ENCODE assay signal across 8 cellular contexts in genomic region chr1:54376085-54377039, GRCh38. TPM values are rescaled to one million over a fixed set of nuclear protein-coding genes. Genes with fewer than 3 reads are reported as not detected.
DNase-seq lines count a peak whose midpoint lies in the region; ATAC-seq and TF ChIP-seq lines count a peak whose summit lies in the region.

No MANE protein-coding gene starts in this region.

- H3K4me3 ChIP-seq in KMS-11 (IDR thresholded peaks at IDR 0.05; ENCODE audit: insufficient read depth, low read depth, low read length) (peak overlapping the region; percentile 74), right cardiac atrium (ENCODE audit: low read length) (no peak overlapping the region), gastroesophageal sphincter (no peak overlapping the region)

- peak; percentile 49 for ATAC-seq in GM18519 (IDR thresholded peaks at IDR 0.05; ENCODE audit: low FRiP score, unreplicated experiment)
- ATAC-seq in GM21619 (IDR thresholded peaks at IDR 0.05; ENCODE audit: unreplicated experiment), result peak; percentile 56
- ATAC-seq in right cardiac atrium, result no peak
- no peak for ATAC-seq in gastroesophageal sphincter

- no peak for TF ChIP-seq POLR2A in gastroesophageal sphincter (IDR thresholded peaks at IDR 0.05)

- no peak for DNase-seq in right cardiac atrium
- no peak for DNase-seq in T1000 (lab: John Stamatoyannopoulos, UW)
- DNase-seq in DMS153 treated with DMSO at 0.1 percent for 48 hours (lab: John Stamatoyannopoulos, UW; ENCODE audit: unreplicated experiment), result no peak
- no peak for DNase-seq in Kasumi-1 (lab: John Stamatoyannopoulos, UW)

- peaks cover 65% of the 10 kb centered on the region for H3K4me1 ChIP-seq in KMS-11 (ENCODE audit: low read depth, poor library complexity, severe bottlenecking)
- H3K4me1 ChIP-seq in right cardiac atrium (ENCODE audit: control insufficient read depth, insufficient read depth, low read length), result peaks cover 42% of the 10 kb centered on the region
- H3K4me1 ChIP-seq in gastroesophageal sphincter, result peaks cover 0 to 95% (median 17%) of the 10 kb centered on the region in 3 donors

- intact Hi-C loops in right cardiac atrium (cut with DNase I), result no loop called here

- WGBS in right cardiac atrium, result 87% methylated on average over 10 of the region's 10 CpGs
- WGBS in gastroesophageal sphincter (ENCODE audit: low coverage in 1 of 2), 2 donors, result 88 to 90% methylated on average over 4 to 8 of the region's 10 CpGs

- H3K79me2 ChIP-seq in KMS-11 (ENCODE audit: insufficient read depth, low read depth), result peaks cover 23% of the 10 kb centered on the region; the same call in 1 of the 2 replicates

- no peaks in the 10 kb centered on the region for H4K20me1 ChIP-seq in KMS-11 (ENCODE audit: insufficient read depth)

- H3K27me3 ChIP-seq in KMS-11 (ENCODE audit: insufficient read depth, low read depth), result no peaks in the 10 kb centered on the region
- H3K27me3 ChIP-seq in right cardiac atrium (ENCODE audit: control insufficient read depth, insufficient read depth), result no peaks in the 10 kb centered on the region
- H3K27me3 ChIP-seq in gastroesophageal sphincter, result no peaks in the 10 kb centered on the region

- peak overlapping the region; percentile 33; the same call in 1 of the 2 replicates for H3K9ac ChIP-seq in KMS-11

- H2AFZ ChIP-seq in KMS-11 (ENCODE audit: low read depth), result no peak overlapping the region

- peak overlapping the region; percentile 71 for H3K27ac ChIP-seq in KMS-11
- peak overlapping the region; percentile 38 for H3K27ac ChIP-seq in right cardiac atrium (ENCODE audit: low read length)
- no peak overlapping the region for H3K27ac ChIP-seq in gastroesophageal sphincter

- TF ChIP-seq EP300 in gastroesophageal sphincter (IDR thresholded peaks at IDR 0.05), result no peak

- no peaks in the 10 kb centered on the region for H3K9me3 ChIP-seq in right cardiac atrium (ENCODE audit: control insufficient read depth, low read length)
- H3K9me3 ChIP-seq in gastroesophageal sphincter, result no peaks in the 10 kb centered on the region

- H3K36me3 ChIP-seq in KMS-11 (ENCODE audit: insufficient read depth) (no peaks in the 10 kb centered on the region), gastroesophageal sphincter (peaks cover 0 to 10% of the 10 kb centered on the region in 2 donors)

- TF ChIP-seq CTCF in KMS-11 (conservative IDR thresholded peaks at IDR 0.05; ENCODE audit: low read depth, low read length) (no peak), gastroesophageal sphincter (IDR thresholded peaks at IDR 0.05) (no peak)

- H3K4me2 ChIP-seq in KMS-11, result peak overlapping the region; percentile 90

RNA-seq across cellular contexts. Expression of gene SSBP3, which starts 29.8 kb away (rescaled TPM):
- 10 to 100 TPM; 25.4 to 55.8 (median 35.8) TPM for total RNA-seq in right cardiac atrium
- 32.5 TPM for polyA plus RNA-seq in right cardiac atrium
- total RNA-seq in gastroesophageal sphincter, result 10 to 100 TPM; 40.8 to 46.7 (median 45.5) TPM

Comparison
In these comparisons a context has a peak if more than half of its experiments do, and no peak if none do; other contexts are left out.
1. ATAC-seq: peak in GM18519 (single experiment) and GM21619 (single experiment); none in right cardiac atrium (0 of 2) and gastroesophageal sphincter (single experiment).
2. H3K27ac ChIP-seq: peak in KMS-11 (single experiment) and right cardiac atrium (single experiment); none in gastroesophageal sphincter (0 of 4).